In the genomic region with DNA sequence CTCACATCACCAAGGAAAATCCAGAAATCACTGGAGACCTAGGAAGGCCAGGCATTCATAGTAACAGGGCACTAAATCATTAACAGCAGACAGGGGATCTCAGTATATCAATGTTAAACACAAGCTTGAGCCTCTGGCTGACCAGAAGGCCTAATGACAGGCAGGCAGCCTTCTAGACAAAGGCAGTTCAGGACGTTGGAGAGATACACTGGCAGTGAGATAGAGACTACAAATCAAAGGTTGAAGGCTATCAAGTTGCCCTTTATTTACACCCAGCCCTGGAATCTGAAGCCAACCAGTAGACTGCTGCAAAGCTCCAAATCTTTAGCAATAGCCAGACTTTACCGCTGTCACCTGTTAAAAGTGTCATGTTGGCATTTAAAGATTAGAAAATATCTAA, we compare ENCODE assay signal across 2 cellular contexts.
TF ChIP-seq lines count a peak whose summit lies in the region.

No MANE protein-coding gene starts in this region.

TF ChIP-seq in GM23338, 12 proteins besides CTCF, POLR2A, EP300 and RAD21 (continued from another document):
- TF ChIP-seq, protein P1, sequence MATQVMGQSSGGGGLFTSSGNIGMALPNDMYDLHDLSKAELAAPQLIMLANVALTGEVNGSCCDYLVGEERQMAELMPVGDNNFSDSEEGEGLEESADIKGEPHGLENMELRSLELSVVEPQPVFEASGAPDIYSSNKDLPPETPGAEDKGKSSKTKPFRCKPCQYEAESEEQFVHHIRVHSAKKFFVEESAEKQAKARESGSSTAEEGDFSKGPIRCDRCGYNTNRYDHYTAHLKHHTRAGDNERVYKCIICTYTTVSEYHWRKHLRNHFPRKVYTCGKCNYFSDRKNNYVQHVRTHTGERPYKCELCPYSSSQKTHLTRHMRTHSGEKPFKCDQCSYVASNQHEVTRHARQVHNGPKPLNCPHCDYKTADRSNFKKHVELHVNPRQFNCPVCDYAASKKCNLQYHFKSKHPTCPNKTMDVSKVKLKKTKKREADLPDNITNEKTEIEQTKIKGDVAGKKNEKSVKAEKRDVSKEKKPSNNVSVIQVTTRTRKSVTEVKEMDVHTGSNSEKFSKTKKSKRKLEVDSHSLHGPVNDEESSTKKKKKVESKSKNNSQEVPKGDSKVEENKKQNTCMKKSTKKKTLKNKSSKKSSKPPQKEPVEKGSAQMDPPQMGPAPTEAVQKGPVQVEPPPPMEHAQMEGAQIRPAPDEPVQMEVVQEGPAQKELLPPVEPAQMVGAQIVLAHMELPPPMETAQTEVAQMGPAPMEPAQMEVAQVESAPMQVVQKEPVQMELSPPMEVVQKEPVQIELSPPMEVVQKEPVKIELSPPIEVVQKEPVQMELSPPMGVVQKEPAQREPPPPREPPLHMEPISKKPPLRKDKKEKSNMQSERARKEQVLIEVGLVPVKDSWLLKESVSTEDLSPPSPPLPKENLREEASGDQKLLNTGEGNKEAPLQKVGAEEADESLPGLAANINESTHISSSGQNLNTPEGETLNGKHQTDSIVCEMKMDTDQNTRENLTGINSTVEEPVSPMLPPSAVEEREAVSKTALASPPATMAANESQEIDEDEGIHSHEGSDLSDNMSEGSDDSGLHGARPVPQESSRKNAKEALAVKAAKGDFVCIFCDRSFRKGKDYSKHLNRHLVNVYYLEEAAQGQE (IDR thresholded peaks at IDR 0.05; ENCODE audit: unreplicated experiment), result peak; percentile 61
- TF ChIP-seq CREB1 (CRISPR knock-in tag; IDR thresholded peaks at IDR 0.05; ENCODE audit: low read depth), result no peak
- TF ChIP-seq, protein P2, sequence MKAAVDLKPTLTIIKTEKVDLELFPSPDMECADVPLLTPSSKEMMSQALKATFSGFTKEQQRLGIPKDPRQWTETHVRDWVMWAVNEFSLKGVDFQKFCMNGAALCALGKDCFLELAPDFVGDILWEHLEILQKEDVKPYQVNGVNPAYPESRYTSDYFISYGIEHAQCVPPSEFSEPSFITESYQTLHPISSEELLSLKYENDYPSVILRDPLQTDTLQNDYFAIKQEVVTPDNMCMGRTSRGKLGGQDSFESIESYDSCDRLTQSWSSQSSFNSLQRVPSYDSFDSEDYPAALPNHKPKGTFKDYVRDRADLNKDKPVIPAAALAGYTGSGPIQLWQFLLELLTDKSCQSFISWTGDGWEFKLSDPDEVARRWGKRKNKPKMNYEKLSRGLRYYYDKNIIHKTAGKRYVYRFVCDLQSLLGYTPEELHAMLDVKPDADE (IDR thresholded peaks at IDR 0.05), result no peak
- no peak for TF ChIP-seq EZH2 (IDR thresholded peaks at IDR 0.05; ENCODE audit: low read depth, unreplicated experiment)
- no peak for TF ChIP-seq ZNF114 (CRISPR knock-in tag; IDR thresholded peaks at IDR 0.05)
- TF ChIP-seq ZNF462 (CRISPR knock-in tag; IDR thresholded peaks at IDR 0.05), result no peak
- no peak for TF ChIP-seq EZH2phosphoT487 (IDR thresholded peaks at IDR 0.05; ENCODE audit: unreplicated experiment)

TF ChIP-seq in K562, 482 proteins besides CTCF, POLR2A, EP300 and RAD21 (continued from another document):
- TF ChIP-seq, protein P3, sequence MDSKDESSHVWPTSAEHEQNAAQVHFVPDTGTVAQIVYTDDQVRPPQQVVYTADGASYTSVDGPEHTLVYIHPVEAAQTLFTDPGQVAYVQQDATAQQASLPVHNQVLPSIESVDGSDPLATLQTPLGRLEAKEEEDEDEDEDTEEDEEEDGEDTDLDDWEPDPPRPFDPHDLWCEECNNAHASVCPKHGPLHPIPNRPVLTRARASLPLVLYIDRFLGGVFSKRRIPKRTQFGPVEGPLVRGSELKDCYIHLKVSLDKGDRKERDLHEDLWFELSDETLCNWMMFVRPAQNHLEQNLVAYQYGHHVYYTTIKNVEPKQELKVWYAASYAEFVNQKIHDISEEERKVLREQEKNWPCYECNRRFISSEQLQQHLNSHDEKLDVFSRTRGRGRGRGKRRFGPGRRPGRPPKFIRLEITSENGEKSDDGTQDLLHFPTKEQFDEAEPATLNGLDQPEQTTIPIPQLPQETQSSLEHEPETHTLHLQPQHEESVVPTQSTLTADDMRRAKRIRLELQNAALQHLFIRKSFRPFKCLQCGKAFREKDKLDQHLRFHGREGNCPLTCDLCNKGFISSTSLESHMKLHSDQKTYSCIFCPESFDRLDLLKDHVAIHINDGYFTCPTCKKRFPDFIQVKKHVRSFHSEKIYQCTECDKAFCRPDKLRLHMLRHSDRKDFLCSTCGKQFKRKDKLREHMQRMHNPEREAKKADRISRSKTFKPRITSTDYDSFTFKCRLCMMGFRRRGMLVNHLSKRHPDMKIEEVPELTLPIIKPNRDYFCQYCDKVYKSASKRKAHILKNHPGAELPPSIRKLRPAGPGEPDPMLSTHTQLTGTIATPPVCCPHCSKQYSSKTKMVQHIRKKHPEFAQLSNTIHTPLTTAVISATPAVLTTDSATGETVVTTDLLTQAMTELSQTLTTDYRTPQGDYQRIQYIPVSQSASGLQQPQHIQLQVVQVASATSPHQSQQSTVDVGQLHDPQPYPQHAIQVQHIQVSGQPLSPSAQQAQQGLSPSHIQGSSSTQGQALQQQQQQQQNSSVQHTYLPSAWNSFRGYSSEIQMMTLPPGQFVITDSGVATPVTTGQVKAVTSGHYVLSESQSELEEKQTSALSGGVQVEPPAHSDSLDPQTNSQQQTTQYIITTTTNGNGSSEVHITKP (IDR thresholded peaks at IDR 0.05; ENCODE audit: partially characterized antibody), result no peak
- peak; percentile 36; the same call in 1 of the 2 replicates for TF ChIP-seq ZNF316 (IDR thresholded peaks at IDR 0.05)
- TF ChIP-seq PKNOX1 (IDR thresholded peaks at IDR 0.05), result peak; percentile 51; the same call in 1 of the 2 replicates
- TF ChIP-seq IRF9 (tag; IDR thresholded peaks at IDR 0.05), result no peak
